In genomic region chr1:229556551-229556950, GRCh38 we compare ENCODE assay signal across 1 cellular context.
TF ChIP-seq lines count a peak whose summit lies in the region.

No MANE protein-coding gene starts in this region.

TF ChIP-seq in H1, 55 proteins besides CTCF, POLR2A, EP300 and RAD21:
- no peak for TF ChIP-seq TAF1 (IDR thresholded peaks at IDR 0.05; ENCODE audit: low read depth, low read length)
- TF ChIP-seq ATF2 (IDR thresholded peaks at IDR 0.05; ENCODE audit: low read length), result no peak
- no peak for TF ChIP-seq NRF1 (IDR thresholded peaks at IDR 0.05; ENCODE audit: low read depth, low read length)
- no peak for TF ChIP-seq TBP (IDR thresholded peaks at IDR 0.05; ENCODE audit: low read depth, low read length)
- TF ChIP-seq BCL11A (IDR thresholded peaks at IDR 0.05; ENCODE audit: low read depth in 2 of 2, low read length in 2 of 2), result no peak
